ENCODE assay signal across 22 cellular contexts in the genomic region with DNA sequence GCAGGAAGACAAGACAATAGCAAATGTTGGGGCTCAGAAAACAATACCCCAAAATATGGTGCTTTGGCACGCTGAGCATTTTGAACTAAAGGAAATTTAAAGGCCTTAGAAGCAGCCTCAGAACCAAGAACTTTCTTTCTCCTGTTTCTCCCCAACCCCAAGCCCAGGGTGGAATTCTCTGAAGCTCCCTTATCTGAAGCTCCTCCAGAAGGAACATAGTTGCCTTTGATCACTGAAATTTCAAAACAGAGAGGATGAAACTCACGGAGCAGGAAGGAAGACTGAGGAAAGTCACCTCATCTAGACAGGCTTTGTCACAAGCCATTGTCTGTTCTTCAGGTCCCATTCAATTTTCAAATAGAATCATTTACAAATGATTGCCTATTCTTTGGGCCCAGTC.
"Had no signal": no experiment of that assay in that cellular context is flagged by ENCODE, and none has a peak within 500 bp of the region (broad histone marks: within the 10 kb centered on the region; RNA-seq: fewer than 3 reads in every experiment).

No MANE protein-coding gene starts in this region.

- H3K9me3 ChIP-seq: esophagus squamous epithelium, psoas muscle, right lobe of liver, suprapubic skin, thyroid gland, upper lobe of left lung, uterus had no signal

- H3K4me3 ChIP-seq: dorsolateral prefrontal cortex, esophagus squamous epithelium, psoas muscle, right lobe of liver, suprapubic skin, thyroid gland, upper lobe of left lung, uterus had no signal

- H3K27me3 Mint-ChIP-seq: naive B cell had no signal

- H3K27ac ChIP-seq: dorsolateral prefrontal cortex, esophagus squamous epithelium, foreskin keratinocyte, psoas muscle, right lobe of liver, suprapubic skin, thyroid gland, upper lobe of left lung, uterus had no signal

- H3K9me3 Mint-ChIP-seq: immature natural killer cell; naive B cell; nephron progenitor cell; stimulated activated effector memory CD8-positive, alpha-beta T cell treated with anti-CD3 and anti-CD28 coated beads, Interleukin-12 subunit alpha, Interleukin-12 subunit beta, amount 100 ng/mL, for 72 hours had no signal

- H3K36me3 Mint-ChIP-seq: immature natural killer cell; stimulated activated effector memory CD8-positive, alpha-beta T cell treated with anti-CD3 and anti-CD28 coated beads, Interleukin-12 subunit alpha, Interleukin-12 subunit beta, amount 100 ng/mL, for 72 hours had no signal

- H3K27ac Mint-ChIP-seq: immature natural killer cell; naive B cell; nephron progenitor cell; stimulated activated effector memory CD8-positive, alpha-beta T cell treated with anti-CD3 and anti-CD28 coated beads, Interleukin-12 subunit alpha, Interleukin-12 subunit beta, amount 100 ng/mL, for 72 hours had no signal

- H3K4me1 Mint-ChIP-seq: immature natural killer cell; naive B cell; nephron progenitor cell; stimulated activated effector memory CD8-positive, alpha-beta T cell treated with anti-CD3 and anti-CD28 coated beads, Interleukin-12 subunit alpha, Interleukin-12 subunit beta, amount 100 ng/mL, for 72 hours had no signal

- DNase-seq: cortex of kidney; dorsolateral prefrontal cortex; effector CD8-positive, alpha-beta T cell; esophagus squamous epithelium; foreskin keratinocyte; immature natural killer cell; left colon; left ventricle myocardium superior; midbrain; naive B cell; nephron progenitor cell; psoas muscle; retina; right lobe of liver; stimulated activated CD4-positive, alpha-beta T cell treated with anti-CD3 and anti-CD28 coated beads, Interleukin-4, amount 100 ng/mL, for 1 hour; stimulated activated CD8-positive, alpha-beta memory T cell treated with anti-CD3 and anti-CD28 coated beads, Interleukin-4, amount 100 ng/mL, for 48 hours; stimulated activated naive CD8-positive, alpha-beta T cell treated with anti-CD3 and anti-CD28 coated beads, Interleukin-15, Interleukin-2, amounts not matched to agents 100 U/mL and 50 U/mL, for 24 hours; thyroid gland; upper lobe of left lung; uterus had no signal

- ATAC-seq: foreskin keratinocyte; left colon; left ventricle myocardium superior; psoas muscle; right lobe of liver; stimulated activated effector memory CD8-positive, alpha-beta T cell treated with anti-CD3 and anti-CD28 coated beads, Interleukin-12 subunit alpha, Interleukin-12 subunit beta, amount 100 ng/mL, for 72 hours; stimulated activated naive CD8-positive, alpha-beta T cell treated with anti-CD3 and anti-CD28 coated beads, Interleukin-15, Interleukin-2, amounts not matched to agents 100 U/mL and 50 U/mL, for 24 hours had no signal

- H3K4me3 Mint-ChIP-seq: immature natural killer cell; naive B cell; nephron progenitor cell; stimulated activated effector memory CD8-positive, alpha-beta T cell treated with anti-CD3 and anti-CD28 coated beads, Interleukin-12 subunit alpha, Interleukin-12 subunit beta, amount 100 ng/mL, for 72 hours had no signal

- H3K36me3 ChIP-seq: esophagus squamous epithelium, right lobe of liver, suprapubic skin, thyroid gland, upper lobe of left lung, uterus had no signal

- H3K27me3 ChIP-seq: dorsolateral prefrontal cortex, esophagus squamous epithelium, foreskin keratinocyte, right lobe of liver, suprapubic skin, thyroid gland, upper lobe of left lung, uterus had no signal

- H3K4me1 ChIP-seq: esophagus squamous epithelium, foreskin keratinocyte, psoas muscle, right lobe of liver, suprapubic skin, thyroid gland, upper lobe of left lung, uterus had no signal
